Comparison of ENCODE assay signal across 8 cellular contexts in genomic region chr9:89555426-89556375, GRCh38. TPM values are rescaled to one million over a fixed set of nuclear protein-coding genes. Genes with fewer than 3 reads are reported as not detected.
A peak's percentile ranks its signal among the peaks of the same experiment; 100 is the strongest.
DNase-seq lines count a peak whose midpoint lies in the region; ATAC-seq and TF ChIP-seq lines count a peak whose summit lies in the region.

No MANE protein-coding gene starts in this region.

- H4K20me1 ChIP-seq in osteoblast (ENCODE audit: insufficient read depth, low read length), result no peaks in the 10 kb centered on the region

- H3K4me2 ChIP-seq in osteoblast (ENCODE audit: insufficient read depth, low read length), result peak overlapping the region; percentile 74

- CTCF ChIA-PET in activated CD8-positive, alpha-beta T cell treated with anti-CD3 and anti-CD28 coated beads for 36 hours (lab: Charles Lee), result interaction anchor here (0.9 to 2.5 kb wide), 4 partner anchors 9 to 127 kb away, joined by 3 to 10 read pairs (median 4); no protein-coding TSS in a partner anchor

- H3K27me3 Mint-ChIP-seq in activated CD8-positive, alpha-beta T cell treated with anti-CD3 and anti-CD28 coated beads for 36 hours, result no peaks in the 10 kb centered on the region

- peaks cover 17% of the 10 kb centered on the region for H3K27me3 ChIP-seq in osteoblast (ENCODE audit: insufficient read depth, low read length)

- no peaks in the 10 kb centered on the region for H3K79me2 ChIP-seq in osteoblast (ENCODE audit: insufficient read depth, low read length)

- POLR2A ChIA-PET in activated CD8-positive, alpha-beta T cell treated with anti-CD3 and anti-CD28 coated beads for 36 hours (lab: Charles Lee), result interaction anchor here (0.6 to 0.7 kb wide), 4 partner anchors 76 to 241 kb away, joined by 3 read pairs; no protein-coding TSS in a partner anchor

- H3K4me3 ChIP-seq in osteoblast (ENCODE audit: insufficient read depth, low read length), result no peak overlapping the region

- H3K4me3 Mint-ChIP-seq in activated CD8-positive, alpha-beta T cell treated with anti-CD3 and anti-CD28 coated beads for 36 hours, result no peak overlapping the region

- peaks cover 23% of the 10 kb centered on the region for H3K4me1 Mint-ChIP-seq in activated CD8-positive, alpha-beta T cell treated with anti-CD3 and anti-CD28 coated beads for 36 hours (ENCODE audit: low read depth)

- no peaks in the 10 kb centered on the region for H3K36me3 ChIP-seq in osteoblast (ENCODE audit: insufficient read depth, low read length)

- intact Hi-C loops in activated CD8-positive, alpha-beta T cell treated with anti-CD3 and anti-CD28 coated beads for 36 hours (cut with micrococcal nuclease), result no loop called here
- intact Hi-C loops in posterior cingulate gyrus (cut with DNase I), result no loop called here

- H3K36me3 Mint-ChIP-seq in activated CD8-positive, alpha-beta T cell treated with anti-CD3 and anti-CD28 coated beads for 36 hours (ENCODE audit: low read depth), result no peaks in the 10 kb centered on the region

- no peaks in the 10 kb centered on the region for H3K9me3 Mint-ChIP-seq in activated CD8-positive, alpha-beta T cell treated with anti-CD3 and anti-CD28 coated beads for 36 hours

- no peak for DNase-seq in activated CD8-positive, alpha-beta T cell treated with anti-CD3 and anti-CD28 coated beads for 36 hours
- no peak for DNase-seq in osteoblast (ENCODE audit: insufficient read length, low spot score, missing footprints)
- no peak for DNase-seq in NCI-H1105 (lab: John Stamatoyannopoulos, UW)
- DNase-seq in NCI-H345 (lab: John Stamatoyannopoulos, UW), result no peak
- DNase-seq in posterior cingulate gyrus, result no peak
- DNase-seq in central memory CD4-positive, alpha-beta T cell, result no peak

- no peaks in the 10 kb centered on the region for H3K9me3 ChIP-seq in osteoblast (ENCODE audit: low read depth, low read length)

- ATAC-seq in GM19035 (IDR thresholded peaks at IDR 0.05; ENCODE audit: unreplicated experiment), result peak; percentile 62
- ATAC-seq in HG03108 (IDR thresholded peaks at IDR 0.05; ENCODE audit: unreplicated experiment), result peak; percentile 79
- ATAC-seq in activated CD8-positive, alpha-beta T cell treated with anti-CD3 and anti-CD28 coated beads for 36 hours, result peak; percentile 45

- no peak overlapping the region for H2AFZ ChIP-seq in osteoblast (ENCODE audit: low read length)

- H3K27ac Mint-ChIP-seq in activated CD8-positive, alpha-beta T cell treated with anti-CD3 and anti-CD28 coated beads for 36 hours, result peak overlapping the region; percentile 58

- no peak for TF ChIP-seq CTCF in activated CD8-positive, alpha-beta T cell treated with anti-CD3 and anti-CD28 coated beads for 36 hours (IDR thresholded peaks at IDR 0.05)
- TF ChIP-seq CTCF in osteoblast (IDR thresholded peaks at IDR 0.05; ENCODE audit: extremely low read depth, low read depth, low read length), result no peak

- peaks cover 9% of the 10 kb centered on the region for H3K4me1 ChIP-seq in osteoblast (ENCODE audit: insufficient read depth, low read length)

- H3K27ac ChIP-seq in osteoblast (ENCODE audit: low read depth, low read length), result no peak overlapping the region

RNA-seq across cellular contexts. Expression of gene GADD45G, which starts 49.1 kb away (rescaled TPM):
- total RNA-seq in activated CD8-positive, alpha-beta T cell treated with anti-CD3 and anti-CD28 coated beads for 36 hours, result 1 to 10 TPM; 3.7 to 5.0 TPM
- total RNA-seq in osteoblast, result under 0.01 and 0.88 TPM in 2 replicates

RNA-seq across cellular contexts. Expression of gene SEMA4D, which starts 57.8 kb away (rescaled TPM):
- total RNA-seq in activated CD8-positive, alpha-beta T cell treated with anti-CD3 and anti-CD28 coated beads for 36 hours, result 100 to 1,000 TPM; 290 to 317 TPM
- total RNA-seq in osteoblast, result 0.72 and 0.88 TPM in 2 replicates

Comparison
In these comparisons a context has a peak if more than half of its experiments do, and no peak if none do; other contexts are left out.
1. RNA of gene SEMA4D, which starts 57.8 kb away (total RNA-seq): 290 to 317 TPM in activated CD8-positive, alpha-beta T cell treated with anti-CD3 and anti-CD28 coated beads for 36 hours; 0.72 to 0.88 TPM in osteoblast; every median in the first group is over 100 times any median in the second.
2. Peak in every context shown above with its lines, with median percentiles within 50 percentile points of each other: ATAC-seq.